In the genomic region with DNA sequence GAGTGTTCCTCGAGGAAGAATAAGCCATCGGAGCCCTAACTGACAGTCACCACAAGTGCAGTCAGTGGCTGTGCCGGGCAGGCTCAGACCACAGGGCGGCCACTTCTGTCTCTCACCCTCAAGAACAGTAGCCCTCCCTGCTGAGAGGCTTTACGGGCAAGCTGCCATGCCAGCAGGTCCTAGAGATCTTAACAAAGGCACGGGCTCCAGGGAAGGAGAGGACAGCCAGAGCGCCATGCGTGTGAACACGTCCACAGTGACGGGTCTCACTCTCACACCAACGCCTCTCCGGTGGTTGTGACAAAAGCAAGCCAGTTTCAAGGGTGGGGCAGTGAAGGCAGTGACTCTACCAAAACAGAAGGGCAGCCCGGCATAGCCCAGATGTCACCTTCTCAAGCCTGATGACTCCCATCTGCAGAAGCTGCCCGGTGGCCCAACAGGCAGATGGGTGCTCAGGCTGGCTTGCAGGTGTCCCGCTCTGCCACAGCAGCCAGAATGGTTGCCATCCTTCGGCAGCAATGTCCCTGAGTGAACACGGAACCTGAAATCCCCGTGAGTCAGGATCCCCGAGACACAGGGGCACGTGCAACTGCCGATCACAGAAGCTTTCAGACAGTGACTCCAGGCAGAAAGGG, we compare ENCODE assay signal across 10 cellular contexts.
DNase-seq lines count a peak whose midpoint lies in the region; ATAC-seq and TF ChIP-seq lines count a peak whose summit lies in the region.
"Had no signal": no experiment of that assay in that cellular context is flagged by ENCODE, and none has a peak within 500 bp of the region (broad histone marks: within the 10 kb centered on the region; RNA-seq: fewer than 3 reads in every experiment).

No MANE protein-coding gene starts in this region.

- H3K4me3 ChIP-seq in SU-DHL-6 (ENCODE audit: insufficient read depth, low read length, poor library complexity, severe bottlenecking), result no peak overlapping the region
- H3K4me3 ChIP-seq in left ventricle myocardium inferior, result no peak overlapping the region
- H3K4me3 ChIP-seq in subcutaneous abdominal adipose tissue (ENCODE audit: low read depth in 1 of 5, low read length in 5 of 5), result peak overlapping the region in 1 of 5 donors; percentile 17
- no peak overlapping the region for H3K4me3 ChIP-seq in Karpas-422 (ENCODE audit: low read length)

- no peaks in the 10 kb centered on the region for H3K27me3 ChIP-seq in SU-DHL-6 (ENCODE audit: low read length)
- H3K27me3 ChIP-seq in left ventricle myocardium inferior (ENCODE audit: low read depth), result no peaks in the 10 kb centered on the region
- peaks cover 0 to 4% (median 0%) of the 10 kb centered on the region in 5 donors for H3K27me3 ChIP-seq in subcutaneous abdominal adipose tissue (ENCODE audit: control insufficient read depth in 5 of 5, insufficient read depth in 4 of 5, low read length in 5 of 5)
- no peaks in the 10 kb centered on the region for H3K27me3 ChIP-seq in Karpas-422 (ENCODE audit: low read length)

- intact Hi-C loops in left ventricle myocardium inferior (cut with micrococcal nuclease), result no loop called here

- H3K9ac ChIP-seq in SU-DHL-6 (ENCODE audit: low read length) (peak overlapping the region; percentile 22; the same call in 1 of the 2 replicates), subcutaneous abdominal adipose tissue (ENCODE audit: low read length in 5 of 5) (peak overlapping the region in 2 of 5 donors; percentile 20 to 39), Karpas-422 (ENCODE audit: low read length) (no peak overlapping the region)

- H3K9me3 ChIP-seq in SU-DHL-6 (ENCODE audit: insufficient read depth, low read length), result no peaks in the 10 kb centered on the region
- H3K9me3 ChIP-seq in left ventricle myocardium inferior (replicated peaks), result no peaks in the 10 kb centered on the region
- H3K9me3 ChIP-seq in subcutaneous abdominal adipose tissue (ENCODE audit: control insufficient read depth in 5 of 5, low read length in 5 of 5), result no peaks in the 10 kb centered on the region
- H3K9me3 ChIP-seq in Karpas-422 (ENCODE audit: low read length), result no peaks in the 10 kb centered on the region

- no peak overlapping the region for H2AFZ ChIP-seq in SU-DHL-6 (ENCODE audit: low read depth, low read length, severe bottlenecking)
- no peak overlapping the region for H2AFZ ChIP-seq in Karpas-422 (ENCODE audit: low read length)

- no peaks in the 10 kb centered on the region for H3K36me3 ChIP-seq in SU-DHL-6 (ENCODE audit: low read length)
- no peaks in the 10 kb centered on the region for H3K36me3 ChIP-seq in left ventricle myocardium inferior
- peaks cover 0 to 13% (median 0%) of the 10 kb centered on the region in 5 donors for H3K36me3 ChIP-seq in subcutaneous abdominal adipose tissue (ENCODE audit: control insufficient read depth in 5 of 5, insufficient read depth in 5 of 5, low read length in 5 of 5)
- 0 out of 2 replicates have a peak, but pooled peaks cover 3% of the 10 kb centered on the region for H3K36me3 ChIP-seq in Karpas-422 (ENCODE audit: insufficient read depth, low read length)

- H4K20me1 ChIP-seq in SU-DHL-6 (ENCODE audit: low read depth, low read length), result no peaks in the 10 kb centered on the region
- H4K20me1 ChIP-seq in Karpas-422 (ENCODE audit: insufficient read depth, low read depth, low read length), result peaks cover 25% of the 10 kb centered on the region

- H3K4me1 ChIP-seq in left ventricle myocardium inferior, result peaks cover 100% of the 10 kb centered on the region
- H3K4me1 ChIP-seq in subcutaneous abdominal adipose tissue (ENCODE audit: control insufficient read depth in 5 of 5, insufficient read depth in 5 of 5, low read length in 5 of 5), result peaks cover 34 to 87% (median 75%) of the 10 kb centered on the region in 5 donors
- H3K4me1 ChIP-seq in Karpas-422 (ENCODE audit: low read length), result peaks cover 32% of the 10 kb centered on the region

- TF ChIP-seq CTCF in SU-DHL-6 (IDR thresholded peaks at IDR 0.05; ENCODE audit: insufficient read depth, low read length, poor library complexity, severe bottlenecking) (no peak), left ventricle myocardium inferior (IDR thresholded peaks at IDR 0.05; ENCODE audit: borderline replicate concordance) (peak; percentile 20)

- ATAC-seq in GM18867 (IDR thresholded peaks at IDR 0.05; ENCODE audit: unreplicated experiment), result peak; percentile 22
- ATAC-seq in activated CD4-positive, CD25-positive, alpha-beta regulatory T cell treated with anti-CD3 and anti-CD28 coated beads, Interleukin-2, amount 50 U/mL, for 24 hours, result no peak

- no peaks in the 10 kb centered on the region for H3K9me2 ChIP-seq in SU-DHL-6 (replicated peaks; ENCODE audit: insufficient read depth, low read length)
- H3K9me2 ChIP-seq in Karpas-422 (replicated peaks; ENCODE audit: insufficient read depth, low read length), result no peaks in the 10 kb centered on the region

- H3K27ac ChIP-seq in SU-DHL-6 (ENCODE audit: low read depth, low read length) (peak overlapping the region; percentile 67), left ventricle myocardium inferior (replicated peaks) (peak overlapping the region; percentile 86), subcutaneous abdominal adipose tissue (ENCODE audit: low read depth, low read length) (peak overlapping the region; percentile 20), Karpas-422 (ENCODE audit: low read length) (no peak overlapping the region)

- H3F3A ChIP-seq in SU-DHL-6 (ENCODE audit: insufficient read depth), result peaks cover 5% of the 10 kb centered on the region; the same call in 1 of the 2 replicates

- peak; percentile 79 for DNase-seq in left ventricle myocardium inferior
- DNase-seq in activated CD4-positive, CD25-positive, alpha-beta regulatory T cell treated with anti-CD3 and anti-CD28 coated beads, Interleukin-2, amount 50 U/mL, for 72 hours, result no peak
- no peak for DNase-seq in Karpas-422
- DNase-seq: midbrain, NCI-H2081, SW 1271 had no signal

- H3K4me2 ChIP-seq in SU-DHL-6 (ENCODE audit: low read depth, low read length, poor library complexity, severe bottlenecking), result peak overlapping the region; percentile 26
- no peak overlapping the region for H3K4me2 ChIP-seq in Karpas-422 (ENCODE audit: low read depth, low read length, poor library complexity, severe bottlenecking)

- H3K79me2 ChIP-seq in SU-DHL-6 (ENCODE audit: insufficient read depth, low read length) (peaks cover 99% of the 10 kb centered on the region), Karpas-422 (ENCODE audit: low read length) (peaks cover 97% of the 10 kb centered on the region)
